In the genomic region with DNA sequence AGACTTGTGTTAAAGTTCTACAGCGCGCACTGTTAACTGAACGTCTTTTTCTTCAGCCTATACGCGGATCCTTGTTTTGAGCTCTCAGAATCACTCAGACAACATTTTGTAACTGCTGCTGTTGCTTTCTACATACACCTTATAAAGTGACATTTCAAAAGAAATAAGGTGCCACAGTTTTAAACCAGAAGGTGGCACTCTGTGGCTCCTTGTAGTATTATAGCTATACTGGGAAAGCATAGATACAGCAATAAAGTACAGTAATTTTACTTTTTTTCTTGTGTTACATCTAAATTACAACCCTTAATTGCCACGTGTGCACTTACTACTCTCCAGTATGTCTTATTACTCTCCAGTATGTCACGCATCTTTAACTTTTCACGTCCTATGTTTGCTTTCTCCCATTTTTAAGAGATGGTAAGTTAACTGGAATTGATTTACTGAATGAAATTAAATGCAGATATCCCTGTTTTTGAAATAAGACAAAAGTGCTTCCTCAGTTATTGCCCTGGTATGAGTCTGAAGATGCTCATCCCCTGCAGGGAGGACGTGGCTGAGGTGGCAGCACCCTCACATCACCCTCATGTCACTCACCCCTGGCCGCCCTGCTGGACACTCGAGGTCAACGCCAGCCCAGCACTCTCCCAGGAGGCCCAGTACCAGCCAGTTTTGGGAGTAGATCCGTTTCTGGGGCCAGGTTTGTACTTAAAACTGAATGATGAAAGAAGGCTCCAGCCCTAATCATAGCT, we compare ENCODE assay signal across 1 cellular context.
A peak's percentile ranks its signal among the peaks of the same experiment; 100 is the strongest.
TF ChIP-seq lines count a peak whose summit lies in the region.

No MANE protein-coding gene starts in this region.

TF ChIP-seq in HepG2, 621 proteins besides CTCF, POLR2A, EP300 and RAD21 (continues in another document):
- no peak for TF ChIP-seq MTF1 (CRISPR knock-in tag; IDR thresholded peaks at IDR 0.05)
- no peak for TF ChIP-seq DPF2 (CRISPR knock-in tag; IDR thresholded peaks at IDR 0.05; ENCODE audit: borderline replicate concordance, low read depth)
- TF ChIP-seq ZNF552 (CRISPR knock-in tag; IDR thresholded peaks at IDR 0.05; ENCODE audit: borderline replicate concordance): no peak
- TF ChIP-seq, protein P1, sequence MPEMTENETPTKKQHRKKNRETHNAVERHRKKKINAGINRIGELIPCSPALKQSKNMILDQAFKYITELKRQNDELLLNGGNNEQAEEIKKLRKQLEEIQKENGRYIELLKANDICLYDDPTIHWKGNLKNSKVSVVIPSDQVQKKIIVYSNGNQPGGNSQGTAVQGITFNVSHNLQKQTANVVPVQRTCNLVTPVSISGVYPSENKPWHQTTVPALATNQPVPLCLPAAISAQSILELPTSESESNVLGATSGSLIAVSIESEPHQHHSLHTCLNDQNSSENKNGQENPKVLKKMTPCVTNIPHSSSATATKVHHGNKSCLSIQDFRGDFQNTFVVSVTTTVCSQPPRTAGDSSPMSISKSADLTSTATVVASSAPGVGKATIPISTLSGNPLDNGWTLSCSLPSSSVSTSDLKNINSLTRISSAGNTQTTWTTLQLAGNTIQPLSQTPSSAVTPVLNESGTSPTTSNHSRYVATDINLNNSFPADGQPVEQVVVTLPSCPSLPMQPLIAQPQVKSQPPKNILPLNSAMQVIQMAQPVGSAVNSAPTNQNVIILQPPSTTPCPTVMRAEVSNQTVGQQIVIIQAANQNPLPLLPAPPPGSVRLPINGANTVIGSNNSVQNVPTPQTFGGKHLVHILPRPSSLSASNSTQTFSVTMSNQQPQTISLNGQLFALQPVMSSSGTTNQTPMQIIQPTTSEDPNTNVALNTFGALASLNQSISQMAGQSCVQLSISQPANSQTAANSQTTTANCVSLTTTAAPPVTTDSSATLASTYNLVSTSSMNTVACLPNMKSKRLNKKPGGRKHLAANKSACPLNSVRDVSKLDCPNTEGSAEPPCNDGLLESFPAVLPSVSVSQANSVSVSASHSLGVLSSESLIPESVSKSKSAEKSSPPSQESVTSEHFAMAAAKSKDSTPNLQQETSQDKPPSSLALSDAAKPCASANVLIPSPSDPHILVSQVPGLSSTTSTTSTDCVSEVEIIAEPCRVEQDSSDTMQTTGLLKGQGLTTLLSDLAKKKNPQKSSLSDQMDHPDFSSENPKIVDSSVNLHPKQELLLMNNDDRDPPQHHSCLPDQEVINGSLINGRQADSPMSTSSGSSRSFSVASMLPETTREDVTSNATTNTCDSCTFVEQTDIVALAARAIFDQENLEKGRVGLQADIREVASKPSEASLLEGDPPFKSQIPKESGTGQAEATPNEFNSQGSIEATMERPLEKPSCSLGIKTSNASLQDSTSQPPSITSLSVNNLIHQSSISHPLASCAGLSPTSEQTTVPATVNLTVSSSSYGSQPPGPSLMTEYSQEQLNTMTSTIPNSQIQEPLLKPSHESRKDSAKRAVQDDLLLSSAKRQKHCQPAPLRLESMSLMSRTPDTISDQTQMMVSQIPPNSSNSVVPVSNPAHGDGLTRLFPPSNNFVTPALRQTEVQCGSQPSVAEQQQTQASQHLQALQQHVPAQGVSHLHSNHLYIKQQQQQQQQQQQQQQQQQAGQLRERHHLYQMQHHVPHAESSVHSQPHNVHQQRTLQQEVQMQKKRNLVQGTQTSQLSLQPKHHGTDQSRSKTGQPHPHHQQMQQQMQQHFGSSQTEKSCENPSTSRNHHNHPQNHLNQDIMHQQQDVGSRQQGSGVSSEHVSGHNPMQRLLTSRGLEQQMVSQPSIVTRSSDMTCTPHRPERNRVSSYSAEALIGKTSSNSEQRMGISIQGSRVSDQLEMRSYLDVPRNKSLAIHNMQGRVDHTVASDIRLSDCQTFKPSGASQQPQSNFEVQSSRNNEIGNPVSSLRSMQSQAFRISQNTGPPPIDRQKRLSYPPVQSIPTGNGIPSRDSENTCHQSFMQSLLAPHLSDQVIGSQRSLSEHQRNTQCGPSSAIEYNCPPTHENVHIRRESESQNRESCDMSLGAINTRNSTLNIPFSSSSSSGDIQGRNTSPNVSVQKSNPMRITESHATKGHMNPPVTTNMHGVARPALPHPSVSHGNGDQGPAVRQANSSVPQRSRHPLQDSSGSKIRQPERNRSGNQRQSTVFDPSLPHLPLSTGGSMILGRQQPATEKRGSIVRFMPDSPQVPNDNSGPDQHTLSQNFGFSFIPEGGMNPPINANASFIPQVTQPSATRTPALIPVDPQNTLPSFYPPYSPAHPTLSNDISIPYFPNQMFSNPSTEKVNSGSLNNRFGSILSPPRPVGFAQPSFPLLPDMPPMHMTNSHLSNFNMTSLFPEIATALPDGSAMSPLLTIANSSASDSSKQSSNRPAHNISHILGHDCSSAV (CRISPR knock-in tag; IDR thresholded peaks at IDR 0.05; ENCODE audit: borderline replicate concordance): no peak
- TF ChIP-seq, protein P2, sequence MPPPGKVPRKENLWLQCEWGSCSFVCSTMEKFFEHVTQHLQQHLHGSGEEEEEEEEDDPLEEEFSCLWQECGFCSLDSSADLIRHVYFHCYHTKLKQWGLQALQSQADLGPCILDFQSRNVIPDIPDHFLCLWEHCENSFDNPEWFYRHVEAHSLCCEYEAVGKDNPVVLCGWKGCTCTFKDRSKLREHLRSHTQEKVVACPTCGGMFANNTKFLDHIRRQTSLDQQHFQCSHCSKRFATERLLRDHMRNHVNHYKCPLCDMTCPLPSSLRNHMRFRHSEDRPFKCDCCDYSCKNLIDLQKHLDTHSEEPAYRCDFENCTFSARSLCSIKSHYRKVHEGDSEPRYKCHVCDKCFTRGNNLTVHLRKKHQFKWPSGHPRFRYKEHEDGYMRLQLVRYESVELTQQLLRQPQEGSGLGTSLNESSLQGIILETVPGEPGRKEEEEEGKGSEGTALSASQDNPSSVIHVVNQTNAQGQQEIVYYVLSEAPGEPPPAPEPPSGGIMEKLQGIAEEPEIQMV (CRISPR knock-in tag; IDR thresholded peaks at IDR 0.05; ENCODE audit: low read depth): no peak
- TF ChIP-seq CENPT (CRISPR knock-in tag; IDR thresholded peaks at IDR 0.05; ENCODE audit: low read depth): no peak
- TF ChIP-seq GPN1 (CRISPR knock-in tag; IDR thresholded peaks at IDR 0.05; ENCODE audit: borderline replicate concordance): no peak
- TF ChIP-seq ZNF546 (CRISPR knock-in tag; conservative IDR thresholded peaks at IDR 0.05): no peak
- TF ChIP-seq, protein P3, sequence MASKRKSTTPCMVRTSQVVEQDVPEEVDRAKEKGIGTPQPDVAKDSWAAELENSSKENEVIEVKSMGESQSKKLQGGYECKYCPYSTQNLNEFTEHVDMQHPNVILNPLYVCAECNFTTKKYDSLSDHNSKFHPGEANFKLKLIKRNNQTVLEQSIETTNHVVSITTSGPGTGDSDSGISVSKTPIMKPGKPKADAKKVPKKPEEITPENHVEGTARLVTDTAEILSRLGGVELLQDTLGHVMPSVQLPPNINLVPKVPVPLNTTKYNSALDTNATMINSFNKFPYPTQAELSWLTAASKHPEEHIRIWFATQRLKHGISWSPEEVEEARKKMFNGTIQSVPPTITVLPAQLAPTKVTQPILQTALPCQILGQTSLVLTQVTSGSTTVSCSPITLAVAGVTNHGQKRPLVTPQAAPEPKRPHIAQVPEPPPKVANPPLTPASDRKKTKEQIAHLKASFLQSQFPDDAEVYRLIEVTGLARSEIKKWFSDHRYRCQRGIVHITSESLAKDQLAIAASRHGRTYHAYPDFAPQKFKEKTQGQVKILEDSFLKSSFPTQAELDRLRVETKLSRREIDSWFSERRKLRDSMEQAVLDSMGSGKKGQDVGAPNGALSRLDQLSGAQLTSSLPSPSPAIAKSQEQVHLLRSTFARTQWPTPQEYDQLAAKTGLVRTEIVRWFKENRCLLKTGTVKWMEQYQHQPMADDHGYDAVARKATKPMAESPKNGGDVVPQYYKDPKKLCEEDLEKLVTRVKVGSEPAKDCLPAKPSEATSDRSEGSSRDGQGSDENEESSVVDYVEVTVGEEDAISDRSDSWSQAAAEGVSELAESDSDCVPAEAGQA (IDR thresholded peaks at IDR 0.05; ENCODE audit: low read depth): no peak
- TF ChIP-seq, protein P3 (CRISPR knock-in tag; IDR thresholded peaks at IDR 0.05; ENCODE audit: borderline replicate concordance): no peak
- TF ChIP-seq ZFAT (CRISPR knock-in tag; conservative IDR thresholded peaks at IDR 0.05): no peak
- peak; percentile 38; the same call in 1 of the 2 replicates for TF ChIP-seq POGZ (CRISPR knock-in tag; IDR thresholded peaks at IDR 0.05)
- TF ChIP-seq ZNF569 (CRISPR knock-in tag; IDR thresholded peaks at IDR 0.05; ENCODE audit: borderline replicate concordance): no peak
- no peak for TF ChIP-seq HMG20A (CRISPR knock-in tag; IDR thresholded peaks at IDR 0.05; ENCODE audit: borderline replicate concordance)
- TF ChIP-seq ELF1 (CRISPR knock-in tag; IDR thresholded peaks at IDR 0.05): no peak
- no peak for TF ChIP-seq MAF1 (CRISPR knock-in tag; IDR thresholded peaks at IDR 0.05; ENCODE audit: borderline replicate concordance)
- no peak for TF ChIP-seq GABPB1 (CRISPR knock-in tag; IDR thresholded peaks at IDR 0.05)
- no peak for TF ChIP-seq REPIN1 (CRISPR knock-in tag; IDR thresholded peaks at IDR 0.05; ENCODE audit: borderline replicate concordance, low read depth)
- no peak for TF ChIP-seq FUBP1 (CRISPR knock-in tag; IDR thresholded peaks at IDR 0.05; ENCODE audit: borderline replicate concordance)
- TF ChIP-seq HMGA1 (CRISPR knock-in tag; conservative IDR thresholded peaks at IDR 0.05): no peak
- no peak for TF ChIP-seq ZMYM3 (CRISPR knock-in tag; IDR thresholded peaks at IDR 0.05)
- TF ChIP-seq, protein P4, sequence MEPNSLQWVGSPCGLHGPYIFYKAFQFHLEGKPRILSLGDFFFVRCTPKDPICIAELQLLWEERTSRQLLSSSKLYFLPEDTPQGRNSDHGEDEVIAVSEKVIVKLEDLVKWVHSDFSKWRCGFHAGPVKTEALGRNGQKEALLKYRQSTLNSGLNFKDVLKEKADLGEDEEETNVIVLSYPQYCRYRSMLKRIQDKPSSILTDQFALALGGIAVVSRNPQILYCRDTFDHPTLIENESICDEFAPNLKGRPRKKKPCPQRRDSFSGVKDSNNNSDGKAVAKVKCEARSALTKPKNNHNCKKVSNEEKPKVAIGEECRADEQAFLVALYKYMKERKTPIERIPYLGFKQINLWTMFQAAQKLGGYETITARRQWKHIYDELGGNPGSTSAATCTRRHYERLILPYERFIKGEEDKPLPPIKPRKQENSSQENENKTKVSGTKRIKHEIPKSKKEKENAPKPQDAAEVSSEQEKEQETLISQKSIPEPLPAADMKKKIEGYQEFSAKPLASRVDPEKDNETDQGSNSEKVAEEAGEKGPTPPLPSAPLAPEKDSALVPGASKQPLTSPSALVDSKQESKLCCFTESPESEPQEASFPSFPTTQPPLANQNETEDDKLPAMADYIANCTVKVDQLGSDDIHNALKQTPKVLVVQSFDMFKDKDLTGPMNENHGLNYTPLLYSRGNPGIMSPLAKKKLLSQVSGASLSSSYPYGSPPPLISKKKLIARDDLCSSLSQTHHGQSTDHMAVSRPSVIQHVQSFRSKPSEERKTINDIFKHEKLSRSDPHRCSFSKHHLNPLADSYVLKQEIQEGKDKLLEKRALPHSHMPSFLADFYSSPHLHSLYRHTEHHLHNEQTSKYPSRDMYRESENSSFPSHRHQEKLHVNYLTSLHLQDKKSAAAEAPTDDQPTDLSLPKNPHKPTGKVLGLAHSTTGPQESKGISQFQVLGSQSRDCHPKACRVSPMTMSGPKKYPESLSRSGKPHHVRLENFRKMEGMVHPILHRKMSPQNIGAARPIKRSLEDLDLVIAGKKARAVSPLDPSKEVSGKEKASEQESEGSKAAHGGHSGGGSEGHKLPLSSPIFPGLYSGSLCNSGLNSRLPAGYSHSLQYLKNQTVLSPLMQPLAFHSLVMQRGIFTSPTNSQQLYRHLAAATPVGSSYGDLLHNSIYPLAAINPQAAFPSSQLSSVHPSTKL (CRISPR knock-in tag; IDR thresholded peaks at IDR 0.05): no peak
- TF ChIP-seq POLR2AphosphoS5 (IDR thresholded peaks at IDR 0.05; ENCODE audit: low read depth, low read length): peak; percentile 27; the same call in 1 of the 2 replicates
- no peak for TF ChIP-seq SP4 (CRISPR knock-in tag; IDR thresholded peaks at IDR 0.05)
- no peak for TF ChIP-seq ZNF331 (CRISPR knock-in tag; IDR thresholded peaks at IDR 0.05)
- TF ChIP-seq ZMYM4 (CRISPR knock-in tag; IDR thresholded peaks at IDR 0.05): no peak
- TF ChIP-seq ZNF800 (CRISPR knock-in tag; IDR thresholded peaks at IDR 0.05): no peak
